8 cellular contexts compared by ENCODE assay signal in genomic region chr14:105090493-105091334, GRCh38. TPM values are rescaled to one million over a fixed set of nuclear protein-coding genes. Genes with fewer than 3 reads are reported as not detected.
A peak's percentile ranks its signal among the peaks of the same experiment; 100 is the strongest.
DNase-seq lines count a peak whose midpoint lies in the region; ATAC-seq and TF ChIP-seq lines count a peak whose summit lies in the region.

No MANE protein-coding gene starts in this region.

- peaks cover 0 to 2% (median 0%) of the 10 kb centered on the region in 4 donors for H3K27me3 ChIP-seq in liver (ENCODE audit: control insufficient read depth in 4 of 4, insufficient read depth in 4 of 4, low read length in 3 of 4)

- ATAC-seq in HG03432 (IDR thresholded peaks at IDR 0.05; ENCODE audit: unreplicated experiment) = peak; percentile 41

- peak; percentile 80 to 89 for TF ChIP-seq RAD21 in liver (IDR thresholded peaks at IDR 0.05)

- no peaks in the 10 kb centered on the region for H3K9me3 ChIP-seq in liver (ENCODE audit: control insufficient read depth in 4 of 4, low read length in 3 of 4)

- no peak overlapping the region for H3K4me3 ChIP-seq in liver (ENCODE audit: low read depth in 1 of 3, low read length in 3 of 3)

- DNase-seq in DMS53 treated with DMSO at 0.1 percent for 48 hours (lab: John Stamatoyannopoulos, UW; ENCODE audit: unreplicated experiment) = peak; percentile 73
- peak; percentile 85 for DNase-seq in NCI-H748 (lab: John Stamatoyannopoulos, UW; ENCODE audit: unreplicated experiment)
- peak; percentile 94 for DNase-seq in activated CD4-positive, alpha-beta T cell treated with anti-CD3 and anti-CD28 coated beads, Interleukin-2, amount 50 U/mL, for 48 hours
- peak; percentile 92 for DNase-seq in dermis blood vessel endothelial cell
- DNase-seq in stimulated activated CD4-positive, alpha-beta T cell treated with anti-CD3 and anti-CD28 coated beads, Interleukin-4, amount 100 ng/mL, for 4 hours = peak; percentile 76 to 90
- DNase-seq in HPDE6-E6E7 (ENCODE audit: extremely low spot score) = no peak

- peak; percentile 82 for TF ChIP-seq CTCF in liver (IDR thresholded peaks at IDR 0.05; ENCODE audit: low read depth, low read length, missing input control)

- H3K27ac ChIP-seq in liver (ENCODE audit: low read depth in 1 of 2, low read length in 2 of 2) = no peak overlapping the region

- no peaks in the 10 kb centered on the region for H3K36me3 ChIP-seq in liver (ENCODE audit: control insufficient read depth in 4 of 4, insufficient read depth in 3 of 4, low read depth in 1 of 4, low read length in 3 of 4)

- WGBS in liver = 28% methylated on average over 12 of the region's 12 CpGs

- no peak overlapping the region for H3K9ac ChIP-seq in liver (ENCODE audit: low read depth in 1 of 2, low read length in 2 of 2)

- peaks cover 27 to 60% (median 37%) of the 10 kb centered on the region in 4 donors for H3K4me1 ChIP-seq in liver (ENCODE audit: control insufficient read depth in 4 of 4, insufficient read depth in 4 of 4, low read length in 3 of 4)

TF ChIP-seq in liver, 16 proteins besides CTCF, POLR2A, EP300 and RAD21:
- TF ChIP-seq HNF4A (conservative IDR thresholded peaks at IDR 0.05) (peak in 1 of 2 donors; percentile 17), RXRA (IDR thresholded peaks at IDR 0.05) (peak; percentile 38 to 75), NR2F2 (IDR thresholded peaks at IDR 0.05) (peak; percentile 52), GABPA (IDR thresholded peaks at IDR 0.05 in 1 of 2, conservative IDR thresholded peaks at IDR 0.05 in 1 of 2) (no peak)

RNA-seq across cellular contexts. Expression of gene GPR132, which starts 25.5 kb away (rescaled TPM):
- total RNA-seq in dermis blood vessel endothelial cell (0.09 and 0.85 TPM in 2 replicates), liver (1 to 10 TPM; 1.2 TPM)
- under 1 TPM; 0.32 to 0.33 TPM for polyA plus RNA-seq in liver
